Comparison of ENCODE assay signal across 9 cellular contexts in genomic region chr16:1338119-1338730, GRCh38. TPM values are rescaled to one million over a fixed set of nuclear protein-coding genes. Genes with fewer than 3 reads are reported as not detected.
DNase-seq lines count a peak whose midpoint lies in the region; ATAC-seq and TF ChIP-seq lines count a peak whose summit lies in the region.
"Had no signal": no experiment of that assay in that cellular context is flagged by ENCODE, and none has a peak within 500 bp of the region (broad histone marks: within the 10 kb centered on the region; RNA-seq: fewer than 3 reads in every experiment).

No MANE protein-coding gene starts in this region.

- peaks cover 0 to 1% (median 0%) of the 10 kb centered on the region in 11 experiments; a peak in 1 of 22 replicates for H3K9me3 ChIP-seq in BLaER1 treated with 17β-estradiol and CSF1 and Interleukin-3, amounts not matched to agents 10 nM and 100 nM (replicated peaks in 1 of 11)
- H3K9me3 ChIP-seq in WERI-Rb-1 (ENCODE audit: severe bottlenecking): no peaks in the 10 kb centered on the region
- no peaks in the 10 kb centered on the region for H3K9me3 ChIP-seq in left lung

- no peak overlapping the region for H3K9ac ChIP-seq in BLaER1 treated with 17β-estradiol and CSF1 and Interleukin-3, amounts not matched to agents 10 nM and 100 nM

- H3K4me3 ChIP-seq in BLaER1 treated with 17β-estradiol and CSF1 and Interleukin-3, amounts not matched to agents 10 nM and 100 nM: no peak overlapping the region
- H3K4me3 ChIP-seq in WERI-Rb-1 (ENCODE audit: low read depth, low read length) (no peak overlapping the region), left lung (no peak overlapping the region)

- intact Hi-C loops in left lung (cut with DNase I): no loop called here

- peak overlapping the region in 7 of 11 experiments; percentile 23 to 53 (median 46); a peak in 10 of 22 replicates for H3K4me2 ChIP-seq in BLaER1 treated with 17β-estradiol and CSF1 and Interleukin-3, amounts not matched to agents 10 nM and 100 nM

- peaks cover 13 to 79% (median 68%) of the 10 kb centered on the region in 10 experiments for H3K4me1 ChIP-seq in BLaER1 treated with 17β-estradiol and CSF1 and Interleukin-3, amounts not matched to agents 10 nM and 100 nM
- peaks cover 9 to 25% of the 10 kb centered on the region in 2 donors for H3K4me1 ChIP-seq in left lung

- peak; percentile 26 for TF ChIP-seq CTCF in GM13976 (IDR thresholded peaks at IDR 0.05; ENCODE audit: borderline replicate concordance, control extremely low read depth, extremely low read depth, insufficient read depth, missing control alignments)
- TF ChIP-seq CTCF in WERI-Rb-1 (IDR thresholded peaks at IDR 0.05; ENCODE audit: low read depth, low read length): peak; percentile 86
- TF ChIP-seq CTCF in left lung (IDR thresholded peaks at IDR 0.05): peak; percentile 12 to 30

- no peak overlapping the region for H3K27ac ChIP-seq in BLaER1 treated with 17β-estradiol and CSF1 and Interleukin-3, amounts not matched to agents 10 nM and 100 nM
- H3K27ac ChIP-seq in WERI-Rb-1 (no peak overlapping the region), left lung (no peak overlapping the region)

- H3K27me3 ChIP-seq in BLaER1 treated with 17β-estradiol and CSF1 and Interleukin-3, amounts not matched to agents 10 nM and 100 nM: peaks cover 39 to 52% (median 49%) of the 10 kb centered on the region in 11 experiments
- peaks cover 55% of the 10 kb centered on the region for H3K27me3 ChIP-seq in WERI-Rb-1 (ENCODE audit: insufficient read depth, low read depth, severe bottlenecking)
- H3K27me3 ChIP-seq in left lung: peaks cover 19 to 43% of the 10 kb centered on the region in 2 donors

- ATAC-seq in left lung (no peak), HG02588 (IDR thresholded peaks at IDR 0.05; ENCODE audit: unreplicated experiment) (no peak)

- no peak for DNase-seq in GM13976 (ENCODE audit: low spot score)
- DNase-seq in WERI-Rb-1: peak; percentile 75
- no peak for DNase-seq in left lung
- no peak for DNase-seq in AG08396 (ENCODE audit: low spot score)
- DNase-seq in mesenteric fat pad (ENCODE audit: low spot score): no peak
- DNase-seq in NCI-H510A treated with DMSO at 0.1 percent for 48 hours (lab: John Stamatoyannopoulos, UW): no peak
- DNase-seq: stimulated activated naive CD4-positive, alpha-beta T cell had no signal

- in situ Hi-C loops in GM13976 (cut with MboI; ENCODE audit: low sequenced_read_pairs, unreplicated experiment): no loop called here

- H3K36me3 ChIP-seq in BLaER1 treated with 17β-estradiol and CSF1 and Interleukin-3, amounts not matched to agents 10 nM and 100 nM: no peaks in the 10 kb centered on the region
- H3K36me3 ChIP-seq in WERI-Rb-1 (no peaks in the 10 kb centered on the region), left lung (no peaks in the 10 kb centered on the region)

- H4K20me1 ChIP-seq in BLaER1 treated with 17β-estradiol and CSF1 and Interleukin-3, amounts not matched to agents 10 nM and 100 nM: peaks cover 0 to 88% (median 46%) of the 10 kb centered on the region in 11 experiments; a peak in 18 of 22 replicates

RNA-seq across cellular contexts. Expression of gene BAIAP3, which starts 4.8 kb away (rescaled TPM):
- 1 to 10 TPM; 2.6 to 6.0 TPM for total RNA-seq in left lung
- 1.3 TPM for total RNA-seq in mesenteric fat pad

RNA-seq across cellular contexts. Expression of gene TSR3, which starts 13.5 kb away (rescaled TPM):
- total RNA-seq in left lung: 10 to 100 TPM; 46.3 to 57.0 TPM
- total RNA-seq in mesenteric fat pad: 58.2 TPM

RNA-seq across cellular contexts. Expression of gene GNPTG, which starts 13.5 kb away (rescaled TPM):
- total RNA-seq in left lung: 10 to 100 TPM; 74.2 to 97.4 TPM
- 72.1 TPM for total RNA-seq in mesenteric fat pad

RNA-seq across cellular contexts. Expression of gene UBE2I, which starts 28.8 kb away (rescaled TPM):
- total RNA-seq in left lung (100 to 1,000 TPM in 1 of 2 donors, 10 to 100 TPM in 1; 89.0 to 111 TPM), mesenteric fat pad (91.9 TPM)

Comparison
In these comparisons a context has a peak if more than half of its experiments do, and no peak if none do; other contexts are left out.
1. CTCF ChIP-seq: peak in every context shown above with its lines; median percentile 86 in WERI-Rb-1; 26 in GM13976; 21 in left lung.